Comparison of ENCODE assay signal across 28 cellular contexts in the genomic region with DNA sequence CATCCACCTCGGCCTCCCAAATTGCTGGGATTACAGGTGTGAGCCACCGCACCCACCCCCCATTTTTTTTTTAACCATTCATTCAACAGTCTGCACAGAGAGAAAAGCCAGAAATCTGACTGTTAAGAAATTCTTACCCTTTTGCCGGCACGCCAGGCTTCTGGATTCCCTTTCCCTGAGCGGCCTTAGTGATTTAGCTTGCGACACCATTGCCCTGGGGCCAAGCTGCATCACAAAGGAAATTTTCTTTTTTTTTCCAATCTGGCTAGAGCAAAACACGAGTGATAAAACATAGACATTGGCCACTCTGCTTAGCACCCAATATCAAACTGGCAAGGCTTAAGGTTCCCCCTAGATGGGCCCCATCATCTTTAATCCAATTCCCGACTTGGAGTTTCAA.
"Had no signal": no experiment of that assay in that cellular context is flagged by ENCODE, and none has a peak within 500 bp of the region (broad histone marks: within the 10 kb centered on the region; RNA-seq: fewer than 3 reads in every experiment).

No MANE protein-coding gene starts in this region.

- H3K36me3 ChIP-seq: brain microvascular endothelial cell, heart left ventricle, left lung, lower lobe of right lung, transverse colon had no signal

- H3K27ac ChIP-seq: brain microvascular endothelial cell, foreskin keratinocyte, heart left ventricle, left lung, lower lobe of right lung, skin epidermis, testis, transverse colon had no signal

- H3K27me3 Mint-ChIP-seq: activated CD8-positive, alpha-beta memory T cell treated with anti-CD3 and anti-CD28 coated beads, Interleukin-2, amount 10 ng/mL, durations not matched to agents 7 days and 5 days; activated CD8-positive, alpha-beta T cell treated with anti-CD3 and anti-CD28 coated beads for 36 hours; activated naive CD8-positive, alpha-beta T cell treated with anti-CD3 and anti-CD28 coated beads for 36 hours had no signal

- H3K4me3 ChIP-seq: heart left ventricle, left lung, lower lobe of right lung, skin epidermis, testis, transverse colon had no signal

- DNase-seq: activated CD4-positive, alpha-beta T cell treated with anti-CD3 and anti-CD28 coated beads, Interleukin-2, amount 10 ng/mL, durations not matched to agents 7 days and 5 days; activated CD4-positive, CD25-positive, alpha-beta regulatory T cell treated with anti-CD3 and anti-CD28 coated beads, Interleukin-2, amount 50 U/mL, for 72 hours; activated CD8-positive, alpha-beta memory T cell treated with anti-CD3 and anti-CD28 coated beads, Interleukin-2, amount 10 ng/mL, durations not matched to agents 7 days and 5 days; activated CD8-positive, alpha-beta T cell treated with anti-CD3 and anti-CD28 coated beads for 36 hours; activated naive CD4-positive, alpha-beta T cell treated with Interleukin-2 at 50 U/mL for 16 hours; activated naive CD8-positive, alpha-beta T cell treated with anti-CD3 and anti-CD28 coated beads for 36 hours; activated T-cell treated with anti-CD3 and anti-CD28 coated beads for 4 hours; activated T-cell treated with anti-CD3 and anti-CD28 coated beads, Interleukin-2, amount 50 U/mL, for 72 hours; amniotic stem cell; brain microvascular endothelial cell; caudate nucleus; cortex of kidney; effector memory CD8-positive, alpha-beta T cell; heart left ventricle; hypothalamus; left lung; lower lobe of right lung; mesenchymal stem cell; naive thymus-derived CD8-positive, alpha-beta T cell; stimulated activated CD4-positive, alpha-beta T cell treated with anti-CD3 and anti-CD28 coated beads, Interleukin-12 subunit alpha, Interleukin-12 subunit beta, amount 100 ng/mL, for 4 hours; stimulated activated CD4-positive, alpha-beta T cell treated with anti-CD3 and anti-CD28 coated beads, Interleukin-4, amount 100 ng/mL, for 1 hour; stimulated activated naive CD8-positive, alpha-beta T cell treated with anti-CD3 and anti-CD28 coated beads, Interleukin-15, Interleukin-2, amounts not matched to agents 100 U/mL and 50 U/mL, for 24 hours; T-helper 2 cell; testis; transverse colon had no signal

- H3K9me3 ChIP-seq: testis had no signal

- H3K27ac Mint-ChIP-seq: activated CD4-positive, alpha-beta T cell treated with anti-CD3 and anti-CD28 coated beads, Interleukin-2, amount 10 ng/mL, durations not matched to agents 7 days and 5 days; activated CD8-positive, alpha-beta memory T cell treated with anti-CD3 and anti-CD28 coated beads, Interleukin-2, amount 10 ng/mL, durations not matched to agents 7 days and 5 days; activated CD8-positive, alpha-beta T cell treated with anti-CD3 and anti-CD28 coated beads for 36 hours; activated naive CD8-positive, alpha-beta T cell treated with anti-CD3 and anti-CD28 coated beads for 36 hours; activated T-cell treated with anti-CD3 and anti-CD28 coated beads, Interleukin-2, amount 50 U/mL, for 72 hours; effector memory CD8-positive, alpha-beta T cell had no signal

- H3K4me1 ChIP-seq: foreskin keratinocyte, left lung, testis, transverse colon had no signal

- ATAC-seq: activated CD8-positive, alpha-beta memory T cell treated with anti-CD3 and anti-CD28 coated beads, Interleukin-2, amount 10 ng/mL, durations not matched to agents 7 days and 5 days; activated CD8-positive, alpha-beta T cell treated with anti-CD3 and anti-CD28 coated beads for 36 hours; activated T-cell treated with anti-CD3 and anti-CD28 coated beads, Interleukin-2, amount 50 U/mL, for 72 hours; effector memory CD8-positive, alpha-beta T cell; foreskin keratinocyte; heart left ventricle; left lung; lower lobe of right lung; naive thymus-derived CD8-positive, alpha-beta T cell; sciatic nerve; stimulated activated naive CD8-positive, alpha-beta T cell treated with anti-CD3 and anti-CD28 coated beads, Interleukin-15, Interleukin-2, amounts not matched to agents 100 U/mL and 50 U/mL, for 24 hours had no signal

- H3K4me3 Mint-ChIP-seq: activated CD4-positive, alpha-beta T cell treated with anti-CD3 and anti-CD28 coated beads, Interleukin-2, amount 10 ng/mL, durations not matched to agents 7 days and 5 days; activated CD8-positive, alpha-beta memory T cell treated with anti-CD3 and anti-CD28 coated beads, Interleukin-2, amount 10 ng/mL, durations not matched to agents 7 days and 5 days; activated CD8-positive, alpha-beta T cell treated with anti-CD3 and anti-CD28 coated beads for 36 hours; activated naive CD8-positive, alpha-beta T cell treated with anti-CD3 and anti-CD28 coated beads for 36 hours; activated T-cell treated with anti-CD3 and anti-CD28 coated beads, Interleukin-2, amount 50 U/mL, for 72 hours; effector memory CD8-positive, alpha-beta T cell; naive thymus-derived CD8-positive, alpha-beta T cell had no signal

- H3K4me1 Mint-ChIP-seq: activated CD4-positive, alpha-beta T cell treated with anti-CD3 and anti-CD28 coated beads, Interleukin-2, amount 10 ng/mL, durations not matched to agents 7 days and 5 days; activated CD8-positive, alpha-beta memory T cell treated with anti-CD3 and anti-CD28 coated beads, Interleukin-2, amount 10 ng/mL, durations not matched to agents 7 days and 5 days; activated naive CD8-positive, alpha-beta T cell treated with anti-CD3 and anti-CD28 coated beads for 36 hours; naive thymus-derived CD8-positive, alpha-beta T cell had no signal

- H3K27me3 ChIP-seq: brain microvascular endothelial cell, heart left ventricle, left lung, testis, transverse colon had no signal
